In the genomic region with DNA sequence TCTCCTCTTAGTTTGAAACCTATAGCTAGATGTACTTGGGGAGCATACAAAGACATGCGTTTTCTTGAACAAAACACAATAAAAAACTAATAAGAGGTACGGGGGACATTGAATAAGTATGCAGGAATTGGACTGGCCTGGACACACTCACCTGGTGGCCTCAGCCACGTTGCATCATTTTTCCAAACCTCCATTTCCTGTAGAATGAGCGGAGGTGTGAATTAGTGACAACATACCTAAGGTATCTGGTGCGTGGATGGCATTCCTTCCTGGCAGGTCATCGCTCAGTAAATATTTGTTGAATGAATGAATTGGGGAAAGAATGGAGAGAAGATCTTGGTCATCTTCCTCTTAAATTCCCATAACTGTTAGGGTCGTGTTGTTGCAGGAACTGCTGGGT, we compare ENCODE assay signal across 1 cellular context.
TF ChIP-seq lines count a peak whose summit lies in the region.

No MANE protein-coding gene starts in this region.

TF ChIP-seq in GM23338, 12 proteins besides CTCF, POLR2A, EP300 and RAD21 (continued from another document):
- TF ChIP-seq, protein P1, sequence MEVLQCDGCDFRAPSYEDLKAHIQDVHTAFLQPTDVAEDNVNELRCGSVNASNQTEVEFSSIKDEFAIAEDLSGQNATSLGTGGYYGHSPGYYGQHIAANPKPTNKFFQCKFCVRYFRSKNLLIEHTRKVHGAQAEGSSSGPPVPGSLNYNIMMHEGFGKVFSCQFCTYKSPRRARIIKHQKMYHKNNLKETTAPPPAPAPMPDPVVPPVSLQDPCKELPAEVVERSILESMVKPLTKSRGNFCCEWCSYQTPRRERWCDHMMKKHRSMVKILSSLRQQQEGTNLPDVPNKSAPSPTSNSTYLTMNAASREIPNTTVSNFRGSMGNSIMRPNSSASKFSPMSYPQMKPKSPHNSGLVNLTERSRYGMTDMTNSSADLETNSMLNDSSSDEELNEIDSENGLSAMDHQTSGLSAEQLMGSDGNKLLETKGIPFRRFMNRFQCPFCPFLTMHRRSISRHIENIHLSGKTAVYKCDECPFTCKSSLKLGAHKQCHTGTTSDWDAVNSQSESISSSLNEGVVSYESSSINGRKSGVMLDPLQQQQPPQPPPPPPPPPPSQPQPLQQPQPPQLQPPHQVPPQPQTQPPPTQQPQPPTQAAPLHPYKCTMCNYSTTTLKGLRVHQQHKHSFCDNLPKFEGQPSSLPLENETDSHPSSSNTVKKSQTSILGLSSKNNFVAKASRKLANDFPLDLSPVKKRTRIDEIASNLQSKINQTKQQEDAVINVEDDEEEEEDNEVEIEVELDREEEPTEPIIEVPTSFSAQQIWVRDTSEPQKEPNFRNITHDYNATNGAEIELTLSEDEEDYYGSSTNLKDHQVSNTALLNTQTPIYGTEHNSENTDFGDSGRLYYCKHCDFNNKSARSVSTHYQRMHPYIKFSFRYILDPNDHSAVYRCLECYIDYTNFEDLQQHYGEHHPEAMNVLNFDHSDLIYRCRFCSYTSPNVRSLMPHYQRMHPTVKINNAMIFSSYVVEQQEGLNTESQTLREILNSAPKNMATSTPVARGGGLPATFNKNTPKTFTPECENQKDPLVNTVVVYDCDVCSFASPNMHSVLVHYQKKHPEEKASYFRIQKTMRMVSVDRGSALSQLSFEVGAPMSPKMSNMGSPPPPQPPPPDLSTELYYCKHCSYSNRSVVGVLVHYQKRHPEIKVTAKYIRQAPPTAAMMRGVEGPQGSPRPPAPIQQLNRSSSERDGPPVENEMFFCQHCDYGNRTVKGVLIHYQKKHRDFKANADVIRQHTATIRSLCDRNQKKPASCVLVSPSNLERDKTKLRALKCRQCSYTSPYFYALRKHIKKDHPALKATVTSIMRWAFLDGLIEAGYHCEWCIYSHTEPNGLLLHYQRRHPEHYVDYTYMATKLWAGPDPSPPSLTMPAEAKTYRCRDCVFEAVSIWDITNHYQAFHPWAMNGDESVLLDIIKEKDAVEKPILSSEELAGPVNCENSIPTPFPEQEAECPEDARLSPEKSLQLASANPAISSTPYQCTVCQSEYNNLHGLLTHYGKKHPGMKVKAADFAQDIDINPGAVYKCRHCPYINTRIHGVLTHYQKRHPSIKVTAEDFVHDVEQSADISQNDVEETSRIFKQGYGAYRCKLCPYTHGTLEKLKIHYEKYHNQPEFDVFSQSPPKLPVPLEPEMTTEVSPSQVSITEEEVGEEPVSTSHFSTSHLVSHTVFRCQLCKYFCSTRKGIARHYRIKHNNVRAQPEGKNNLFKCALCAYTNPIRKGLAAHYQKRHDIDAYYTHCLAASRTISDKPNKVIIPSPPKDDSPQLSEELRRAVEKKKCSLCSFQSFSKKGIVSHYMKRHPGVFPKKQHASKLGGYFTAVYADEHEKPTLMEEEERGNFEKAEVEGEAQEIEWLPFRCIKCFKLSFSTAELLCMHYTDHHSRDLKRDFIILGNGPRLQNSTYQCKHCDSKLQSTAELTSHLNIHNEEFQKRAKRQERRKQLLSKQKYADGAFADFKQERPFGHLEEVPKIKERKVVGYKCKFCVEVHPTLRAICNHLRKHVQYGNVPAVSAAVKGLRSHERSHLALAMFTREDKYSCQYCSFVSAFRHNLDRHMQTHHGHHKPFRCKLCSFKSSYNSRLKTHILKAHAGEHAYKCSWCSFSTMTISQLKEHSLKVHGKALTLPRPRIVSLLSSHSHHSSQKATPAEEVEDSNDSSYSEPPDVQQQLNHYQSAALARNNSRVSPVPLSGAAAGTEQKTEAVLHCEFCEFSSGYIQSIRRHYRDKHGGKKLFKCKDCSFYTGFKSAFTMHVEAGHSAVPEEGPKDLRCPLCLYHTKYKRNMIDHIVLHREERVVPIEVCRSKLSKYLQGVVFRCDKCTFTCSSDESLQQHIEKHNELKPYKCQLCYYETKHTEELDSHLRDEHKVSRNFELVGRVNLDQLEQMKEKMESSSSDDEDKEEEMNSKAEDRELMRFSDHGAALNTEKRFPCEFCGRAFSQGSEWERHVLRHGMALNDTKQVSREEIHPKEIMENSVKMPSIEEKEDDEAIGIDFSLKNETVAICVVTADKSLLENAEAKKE (CRISPR knock-in tag; IDR thresholded peaks at IDR 0.05), result no peak
- TF ChIP-seq JUNB (IDR thresholded peaks at IDR 0.05; ENCODE audit: unreplicated experiment) (no peak), POLR2AphosphoS5 (IDR thresholded peaks at IDR 0.05; ENCODE audit: low read depth) (no peak), ZNF331 (CRISPR knock-in tag; IDR thresholded peaks at IDR 0.05; ENCODE audit: low read depth) (no peak), STAT1 (IDR thresholded peaks at IDR 0.05; ENCODE audit: unreplicated experiment) (no peak), CREB1 (CRISPR knock-in tag; IDR thresholded peaks at IDR 0.05; ENCODE audit: low read depth) (no peak), ZNF114 (CRISPR knock-in tag; IDR thresholded peaks at IDR 0.05) (no peak)
- TF ChIP-seq, protein P2, sequence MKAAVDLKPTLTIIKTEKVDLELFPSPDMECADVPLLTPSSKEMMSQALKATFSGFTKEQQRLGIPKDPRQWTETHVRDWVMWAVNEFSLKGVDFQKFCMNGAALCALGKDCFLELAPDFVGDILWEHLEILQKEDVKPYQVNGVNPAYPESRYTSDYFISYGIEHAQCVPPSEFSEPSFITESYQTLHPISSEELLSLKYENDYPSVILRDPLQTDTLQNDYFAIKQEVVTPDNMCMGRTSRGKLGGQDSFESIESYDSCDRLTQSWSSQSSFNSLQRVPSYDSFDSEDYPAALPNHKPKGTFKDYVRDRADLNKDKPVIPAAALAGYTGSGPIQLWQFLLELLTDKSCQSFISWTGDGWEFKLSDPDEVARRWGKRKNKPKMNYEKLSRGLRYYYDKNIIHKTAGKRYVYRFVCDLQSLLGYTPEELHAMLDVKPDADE (IDR thresholded peaks at IDR 0.05), result no peak
